Comparison of ENCODE assay signal across 20 cellular contexts in the genomic region with DNA sequence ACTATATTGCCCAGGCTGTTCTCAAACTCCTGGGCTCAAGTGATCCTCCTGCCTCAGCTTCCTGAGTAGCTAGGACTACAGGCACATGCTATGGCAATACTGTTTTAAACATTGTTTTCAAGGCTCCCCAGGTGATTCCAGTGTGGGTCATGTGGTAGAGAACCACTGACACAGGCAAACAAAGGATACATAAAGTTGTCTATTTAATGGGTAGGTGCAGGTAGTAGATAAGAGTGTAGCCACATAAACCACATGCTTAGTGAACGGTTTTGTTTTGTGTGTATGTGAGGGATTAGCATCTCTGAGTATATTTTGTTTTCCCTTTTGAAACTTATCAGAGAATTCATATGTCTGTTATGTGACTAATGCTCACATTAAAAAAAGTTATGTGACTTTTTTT. TPM values are rescaled to one million over a fixed set of nuclear protein-coding genes. Genes with fewer than 3 reads are reported as not detected.
DNase-seq lines count a peak whose midpoint lies in the region; ATAC-seq and TF ChIP-seq lines count a peak whose summit lies in the region.
"Had no signal": no experiment of that assay in that cellular context is flagged by ENCODE, and none has a peak within 500 bp of the region (broad histone marks: within the 10 kb centered on the region; RNA-seq: fewer than 3 reads in every experiment).

No MANE protein-coding gene starts in this region.

- H3K4me3 Mint-ChIP-seq in CD4-positive, CD25-positive, alpha-beta regulatory T cell = peak overlapping the region in 3 of 4 donors; percentile 8 to 72 (median 19)
- H3K4me3 Mint-ChIP-seq in activated naive CD8-positive, alpha-beta T cell treated with anti-CD3 and anti-CD28 coated beads, Interleukin-2, amount 10 ng/mL, durations not matched to agents 7 days and 5 days = peak overlapping the region; percentile 67
- H3K4me3 Mint-ChIP-seq: HFFc6 had no signal

- H3K27ac ChIP-seq in CD4-positive, CD25-positive, alpha-beta regulatory T cell (ENCODE audit: insufficient read depth, low read length, poor library complexity, severe bottlenecking) = no peak overlapping the region
- H3K27ac ChIP-seq in KMS-11 = peak overlapping the region; percentile 62; the same call in 1 of the 2 replicates
- H3K27ac ChIP-seq: coronary artery, esophagus squamous epithelium, SJSA1 had no signal

- H4K20me1 ChIP-seq in KMS-11 (ENCODE audit: insufficient read depth) = no peaks in the 10 kb centered on the region

- no peaks in the 10 kb centered on the region for H3K27me3 ChIP-seq in CD4-positive, CD25-positive, alpha-beta regulatory T cell (ENCODE audit: control insufficient read depth, insufficient read depth, low read length)
- no peaks in the 10 kb centered on the region for H3K27me3 ChIP-seq in KMS-11 (ENCODE audit: insufficient read depth, low read depth)
- H3K27me3 ChIP-seq: esophagus squamous epithelium, SJSA1 had no signal

- peak; percentile 43 to 66 for ATAC-seq in CD4-positive, CD25-positive, alpha-beta regulatory T cell (ENCODE audit: low read depth in 2 of 2)
- ATAC-seq in GM18861 (IDR thresholded peaks at IDR 0.05; ENCODE audit: unreplicated experiment) (peak; percentile 47), HG02970 (IDR thresholded peaks at IDR 0.05; ENCODE audit: low FRiP score, unreplicated experiment) (no peak), HG02642 (IDR thresholded peaks at IDR 0.05; ENCODE audit: poor library complexity, unreplicated experiment) (no peak)
- peak; percentile 92 for ATAC-seq in activated naive CD8-positive, alpha-beta T cell treated with anti-CD3 and anti-CD28 coated beads, Interleukin-2, amount 10 ng/mL, durations not matched to agents 7 days and 5 days (ENCODE audit: low read depth)
- ATAC-seq: left ventricle myocardium superior, right cardiac atrium had no signal

- peaks cover 20% of the 10 kb centered on the region for H3K4me1 ChIP-seq in CD4-positive, CD25-positive, alpha-beta regulatory T cell (ENCODE audit: control insufficient read depth, insufficient read depth, low read length, poor library complexity, severe bottlenecking)
- H3K4me1 ChIP-seq in KMS-11 (ENCODE audit: low read depth, poor library complexity, severe bottlenecking) = peaks cover 82% of the 10 kb centered on the region
- H3K4me1 ChIP-seq: SJSA1 had no signal

- H3K4me2 ChIP-seq in KMS-11 = peak overlapping the region; percentile 40; the same call in 1 of the 2 replicates

- no peaks in the 10 kb centered on the region for H3K9me3 ChIP-seq in CD4-positive, CD25-positive, alpha-beta regulatory T cell (ENCODE audit: control insufficient read depth in 2 of 2, low read length in 2 of 2)
- H3K9me3 ChIP-seq: esophagus squamous epithelium, SJSA1 had no signal

- H2AFZ ChIP-seq in KMS-11 (ENCODE audit: low read depth) = no peak overlapping the region

- H3K27me3 Mint-ChIP-seq in CD4-positive, CD25-positive, alpha-beta regulatory T cell = no peaks in the 10 kb centered on the region
- no peaks in the 10 kb centered on the region for H3K27me3 Mint-ChIP-seq in activated naive CD8-positive, alpha-beta T cell treated with anti-CD3 and anti-CD28 coated beads, Interleukin-2, amount 10 ng/mL, durations not matched to agents 7 days and 5 days

- H3K4me3 ChIP-seq in CD4-positive, CD25-positive, alpha-beta regulatory T cell (ENCODE audit: low read depth, low read length) = no peak overlapping the region
- no peak overlapping the region for H3K4me3 ChIP-seq in KMS-11 (IDR thresholded peaks at IDR 0.05; ENCODE audit: insufficient read depth, low read depth, low read length)
- H3K4me3 ChIP-seq: coronary artery, esophagus squamous epithelium, SJSA1 had no signal

- no peak overlapping the region for H3K9ac ChIP-seq in KMS-11

- DNase-seq in CD4-positive, CD25-positive, alpha-beta regulatory T cell = peak in 2 of 3 donors; percentile 30 to 55
- no peak for DNase-seq in activated naive CD8-positive, alpha-beta T cell treated with anti-CD3 and anti-CD28 coated beads, Interleukin-2, amount 10 ng/mL, durations not matched to agents 7 days and 5 days
- no peak for DNase-seq in NCI-H1694 (lab: John Stamatoyannopoulos, UW)
- no peak for DNase-seq in effector CD4-positive, alpha-beta T cell
- DNase-seq: activated CD4-positive, alpha-beta T cell treated with anti-CD3 and anti-CD28 coated beads for 1 hour; AML-193; esophagus squamous epithelium; HFFc6; hypothalamus; Kasumi-1; left ventricle myocardium superior; NCI-H2081 treated with DMSO at 0.1 percent for 48 hours; right cardiac atrium; substantia nigra had no signal

- peaks cover 0 to 2% (median 0%) of the 10 kb centered on the region in 7 donors for H3K9me3 Mint-ChIP-seq in CD4-positive, CD25-positive, alpha-beta regulatory T cell
- H3K9me3 Mint-ChIP-seq in activated naive CD8-positive, alpha-beta T cell treated with anti-CD3 and anti-CD28 coated beads, Interleukin-2, amount 10 ng/mL, durations not matched to agents 7 days and 5 days = no peaks in the 10 kb centered on the region
- H3K9me3 Mint-ChIP-seq: HFFc6 had no signal

- H3K79me2 ChIP-seq in KMS-11 (ENCODE audit: insufficient read depth, low read depth) = peaks cover 10% of the 10 kb centered on the region; the same call in 1 of the 2 replicates

- H3K27ac Mint-ChIP-seq in CD4-positive, CD25-positive, alpha-beta regulatory T cell = peak overlapping the region; percentile 67 to 92 (median 91)
- peak overlapping the region; percentile 87 for H3K27ac Mint-ChIP-seq in activated naive CD8-positive, alpha-beta T cell treated with anti-CD3 and anti-CD28 coated beads, Interleukin-2, amount 10 ng/mL, durations not matched to agents 7 days and 5 days
- H3K27ac Mint-ChIP-seq: HFFc6 had no signal

- peaks cover 24 to 45% (median 32%) of the 10 kb centered on the region in 4 donors for H3K4me1 Mint-ChIP-seq in CD4-positive, CD25-positive, alpha-beta regulatory T cell
- H3K4me1 Mint-ChIP-seq in activated naive CD8-positive, alpha-beta T cell treated with anti-CD3 and anti-CD28 coated beads, Interleukin-2, amount 10 ng/mL, durations not matched to agents 7 days and 5 days = peaks cover 31% of the 10 kb centered on the region

- POLR2A ChIA-PET in activated naive CD8-positive, alpha-beta T cell treated with anti-CD3 and anti-CD28 coated beads, Interleukin-2, amount 10 ng/mL, durations not matched to agents 7 days and 5 days (lab: Charles Lee) = interaction anchor here (0.6 to 1.2 kb wide), 3 partner anchors 37 to 390 kb away, joined by 3 to 7 read pairs (median 3); no protein-coding TSS in a partner anchor

- peaks cover 64% of the 10 kb centered on the region for H3K36me3 Mint-ChIP-seq in CD4-positive, CD25-positive, alpha-beta regulatory T cell
- H3K36me3 Mint-ChIP-seq in activated naive CD8-positive, alpha-beta T cell treated with anti-CD3 and anti-CD28 coated beads, Interleukin-2, amount 10 ng/mL, durations not matched to agents 7 days and 5 days = peaks cover 49% of the 10 kb centered on the region

- H3K36me3 ChIP-seq in CD4-positive, CD25-positive, alpha-beta regulatory T cell (ENCODE audit: control insufficient read depth, insufficient read depth, low read length) = peaks cover 56% of the 10 kb centered on the region
- no peaks in the 10 kb centered on the region for H3K36me3 ChIP-seq in KMS-11 (ENCODE audit: insufficient read depth)

- no peak for TF ChIP-seq CTCF in KMS-11 (conservative IDR thresholded peaks at IDR 0.05; ENCODE audit: low read depth, low read length)

RNA-seq across cellular contexts. Expression of gene USPL1, which starts 36.7 kb away (rescaled TPM):
- total RNA-seq in CD4-positive, CD25-positive, alpha-beta regulatory T cell = 37.2 TPM
- polyA plus RNA-seq in CD4-positive, CD25-positive, alpha-beta regulatory T cell = 10 to 100 TPM; 11.9 to 19.7 (median 15.6) TPM
- 10 to 100 TPM; 23.9 to 25.8 TPM for total RNA-seq in activated naive CD8-positive, alpha-beta T cell treated with anti-CD3 and anti-CD28 coated beads, Interleukin-2, amount 10 ng/mL, durations not matched to agents 7 days and 5 days

Comparison
In these comparisons a context has a peak if more than half of its experiments do, and no peak if none do; other contexts are left out.
1. ATAC-seq: peak in CD4-positive, CD25-positive, alpha-beta regulatory T cell (2 of 2), GM18861 (single experiment) and activated naive CD8-positive, alpha-beta T cell treated with anti-CD3 and anti-CD28 coated beads, Interleukin-2, amount 10 ng/mL, durations not matched to agents 7 days and 5 days (single experiment); none in HG02970 (single experiment) and HG02642 (single experiment).
2. DNase-seq: peak in CD4-positive, CD25-positive, alpha-beta regulatory T cell (2 of 3); none in activated naive CD8-positive, alpha-beta T cell treated with anti-CD3 and anti-CD28 coated beads, Interleukin-2, amount 10 ng/mL, durations not matched to agents 7 days and 5 days (single experiment), NCI-H1694 (single experiment) and effector CD4-positive, alpha-beta T cell (single experiment).